In the genomic region with DNA sequence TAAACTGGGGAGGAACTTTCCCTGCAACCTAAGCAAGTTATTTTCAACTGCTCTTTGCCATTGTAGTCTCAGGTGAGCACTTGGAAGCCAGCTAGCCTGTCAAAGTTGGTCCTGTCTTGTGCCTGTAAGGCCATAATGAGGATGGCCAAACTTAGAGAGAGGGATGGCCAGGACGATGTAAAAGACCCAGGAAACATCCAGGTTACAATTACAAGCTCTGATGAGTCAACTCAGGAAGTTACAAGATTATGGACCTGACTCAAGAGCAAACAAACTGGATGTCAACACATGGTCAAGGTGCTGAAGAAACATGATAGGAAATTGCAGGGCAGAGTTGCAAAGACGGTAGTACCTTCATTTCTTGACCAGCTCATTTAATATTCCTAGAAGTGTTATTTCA, we compare ENCODE assay signal across 8 cellular contexts. TPM values are rescaled to one million over a fixed set of nuclear protein-coding genes. Genes with fewer than 3 reads are reported as not detected.
DNase-seq lines count a peak whose midpoint lies in the region; ATAC-seq and TF ChIP-seq lines count a peak whose summit lies in the region.

No MANE protein-coding gene starts in this region.

- no peak overlapping the region for H3K9ac ChIP-seq in SK-N-SH

- peaks cover 21% of the 10 kb centered on the region; the same call in 1 of the 2 replicates for H4K20me1 ChIP-seq in SK-N-SH (ENCODE audit: insufficient read depth)

- H3K9me2 ChIP-seq in SK-N-SH = no peaks in the 10 kb centered on the region

- no peak for TF ChIP-seq RAD21 in SK-N-SH (IDR thresholded peaks at IDR 0.05; ENCODE audit: low read length)

- DNase-seq in SK-N-SH (no peak), SW480 (ENCODE audit: low spot score) (peak; percentile 50), stomach (no peak), SK-N-DZ (ENCODE audit: low spot score) (no peak), omental fat pad (ENCODE audit: low spot score) (no peak)

- no peaks in the 10 kb centered on the region for H3F3A ChIP-seq in SK-N-SH (replicated peaks; ENCODE audit: insufficient read depth)

- H3K27me3 ChIP-seq in SK-N-SH (ENCODE audit: insufficient read depth) = no peaks in the 10 kb centered on the region
- H3K27me3 ChIP-seq in gastroesophageal sphincter = no peaks in the 10 kb centered on the region
- no peaks in the 10 kb centered on the region for H3K27me3 ChIP-seq in stomach

- peak overlapping the region; percentile 77 for H3K4me2 ChIP-seq in SK-N-SH

- 42% methylated on average over 2 of the region's 2 CpGs for WGBS in SK-N-SH (ENCODE audit: low lambda C conversion rate)
- 62% methylated on average over 1 of the region's 2 CpGs; no CpG with 5 or more reads in 1 of the 2 donors for WGBS in gastroesophageal sphincter (ENCODE audit: low coverage in 1 of 2), 2 donors
- 10 to 34% (median 20%) methylated on average over 2 of the region's 2 CpGs for WGBS in stomach, 5 donors

- TF ChIP-seq EP300 in SK-N-SH (IDR thresholded peaks at IDR 0.05; ENCODE audit: borderline replicate concordance in 1 of 2, low read depth in 1 of 2, low read length in 1 of 2) (no peak), gastroesophageal sphincter (IDR thresholded peaks at IDR 0.05) (no peak), stomach (IDR thresholded peaks at IDR 0.05) (no peak)

- TF ChIP-seq POLR2A in gastroesophageal sphincter (IDR thresholded peaks at IDR 0.05) (no peak), stomach (IDR thresholded peaks at IDR 0.05) (no peak)

- H3K4me1 ChIP-seq in SK-N-SH (ENCODE audit: control insufficient read depth in 1 of 2, insufficient read depth in 2 of 2, low read depth in 1 of 2, low read length in 1 of 2) = peaks cover 0 to 5% of the 10 kb centered on the region in 2 experiments; a peak in 2 of 4 replicates
- peaks cover 6 to 53% (median 14%) of the 10 kb centered on the region in 3 donors for H3K4me1 ChIP-seq in gastroesophageal sphincter
- peaks cover 35 to 66% (median 39%) of the 10 kb centered on the region in 4 donors for H3K4me1 ChIP-seq in stomach

- ATAC-seq in SK-N-SH treated with all-trans-retinoic acid at 6 μM for 48 hours (no peak), gastroesophageal sphincter (no peak), GM18520 (IDR thresholded peaks at IDR 0.05; ENCODE audit: unreplicated experiment) (no peak), omental fat pad (ENCODE audit: low FRiP score) (no peak)

- peaks cover 59% of the 10 kb centered on the region for H3K79me2 ChIP-seq in SK-N-SH (ENCODE audit: insufficient read depth)

- H2AFZ ChIP-seq in SK-N-SH (ENCODE audit: low read depth) = no peak overlapping the region

- TF ChIP-seq CTCF in SK-N-SH (IDR thresholded peaks at IDR 0.05) (no peak), gastroesophageal sphincter (IDR thresholded peaks at IDR 0.05) (no peak), stomach (IDR thresholded peaks at IDR 0.05) (no peak), omental fat pad (IDR thresholded peaks at IDR 0.05) (no peak)

- H3K4me3 ChIP-seq in SK-N-SH (ENCODE audit: low read depth in 2 of 2, low read length in 1 of 2) (peak overlapping the region; percentile 65 to 66; a peak in 3 of 4 replicates), gastroesophageal sphincter (peak overlapping the region; percentile 85 to 88), stomach (peak overlapping the region; percentile 80 to 92 (median 88))

- H3K36me3 ChIP-seq in SK-N-SH (replicated peaks in 1 of 2; ENCODE audit: control insufficient read depth in 1 of 2, insufficient read depth in 2 of 2, low read length in 1 of 2) = peaks cover 0 to 3% of the 10 kb centered on the region in 2 experiments
- H3K36me3 ChIP-seq in gastroesophageal sphincter = peaks cover 0 to 27% of the 10 kb centered on the region in 2 donors
- peaks cover 0 to 21% (median 19%) of the 10 kb centered on the region in 4 donors for H3K36me3 ChIP-seq in stomach

- CTCF ChIA-PET in SK-N-SH (lab: Yijun Ruan, JAX) = interaction anchor here (1.1 to 1.7 kb wide), 3 partner anchors 25 to 26 kb away, joined by 3 to 7 read pairs (median 6); a partner anchor contains a TSS

- POLR2A ChIA-PET in SK-N-SH (lab: Yijun Ruan, JAX) = no interaction called here

- intact Hi-C loops in stomach (cut with DNase I; ENCODE audit: low total_unique reads) = no loop called here

- H3K27ac ChIP-seq in SK-N-SH (ENCODE audit: low read depth in 2 of 2, low read length in 1 of 2) (peak overlapping the region in 1 of 2 experiments; percentile 66; a peak in 1 of 4 replicates), gastroesophageal sphincter (peak overlapping the region in 3 of 4 donors; percentile 98 to 100 (median 100)), stomach (peak overlapping the region; percentile 68 to 100 (median 97))

- no peaks in the 10 kb centered on the region for H3K9me3 ChIP-seq in SK-N-SH
- H3K9me3 ChIP-seq in gastroesophageal sphincter = no peaks in the 10 kb centered on the region
- H3K9me3 ChIP-seq in stomach = no peaks in the 10 kb centered on the region

TF ChIP-seq in SK-N-SH, 30 proteins besides CTCF, POLR2A, EP300 and RAD21 (continues in another document):
- no peak for TF ChIP-seq TCF12 (IDR thresholded peaks at IDR 0.05)
- no peak for TF ChIP-seq RCOR1 (IDR thresholded peaks at IDR 0.05; ENCODE audit: low read length)
- no peak for TF ChIP-seq YY1 (IDR thresholded peaks at IDR 0.05; ENCODE audit: low read depth)
- no peak for TF ChIP-seq GABPA (IDR thresholded peaks at IDR 0.05; ENCODE audit: low read depth)
- no peak for TF ChIP-seq POLR2AphosphoS5 (IDR thresholded peaks at IDR 0.05; ENCODE audit: low read depth, low read length)
- no peak for TF ChIP-seq RXRA (IDR thresholded peaks at IDR 0.05; ENCODE audit: borderline replicate concordance, low read depth)
- TF ChIP-seq TAF1 (IDR thresholded peaks at IDR 0.05; ENCODE audit: borderline replicate concordance, low read depth, low read length) = no peak
- TF ChIP-seq FOXJ3 (CRISPR knock-in tag; IDR thresholded peaks at IDR 0.05) = no peak
- no peak for TF ChIP-seq NFIC (IDR thresholded peaks at IDR 0.05; ENCODE audit: borderline replicate concordance)

TF ChIP-seq in SK-N-SH treated with all-trans-retinoic acid at 6 μM for 48 hours, 23 proteins besides CTCF, POLR2A, EP300 and RAD21 (continues in another document):
- TF ChIP-seq SNAI2 (CRISPR knock-in tag; IDR thresholded peaks at IDR 0.05) (no peak), OSR1 (CRISPR knock-in tag; IDR thresholded peaks at IDR 0.05) (no peak)

RNA-seq across cellular contexts. Expression of a gene that starts 1.6 kb away (rescaled TPM):
- polyA plus RNA-seq in SK-N-SH (2012; rRNA removed) (11.9 and 15.2 TPM in 2 replicates), stomach (10 to 100 TPM in 2 of 3 donors, 1 to 10 TPM in 1; 9.2 to 18.6 (median 11.0) TPM)
- 8.8 and 10.2 TPM in 2 replicates for polyA plus RNA-seq in SK-N-SH (2012; cell fraction: cytosol; rRNA removed)
- polyA plus RNA-seq in SK-N-SH (2012; cell fraction: nucleus; rRNA removed) = 33.8 and 37.1 TPM in 2 replicates
- total RNA-seq in gastroesophageal sphincter (10 to 100 TPM; 46.9 to 63.0 (median 51.6) TPM), stomach (100 to 1,000 TPM in 1 of 5 donors, 10 to 100 TPM in 4; 23.8 to 199 (median 41.6) TPM), omental fat pad (10 to 100 TPM; 31.3 to 75.7 (median 51.4) TPM)
- 56.2 and 67.9 TPM in 2 replicates for polyA plus RNA-seq in SK-N-DZ (2014; cell fraction: cytosol; rRNA removed)
- polyA plus RNA-seq in SK-N-DZ (2014; cell fraction: nucleus; rRNA removed) = 43.1 and 57.0 TPM in 2 replicates

RNA-seq across cellular contexts. Expression of a gene that starts 6.6 kb away (rescaled TPM):
- polyA plus RNA-seq in SK-N-SH (2012; rRNA removed) (17.8 and 23.0 TPM in 2 replicates), stomach (10 to 100 TPM; 17.9 to 45.1 (median 20.8) TPM)
- polyA plus RNA-seq in SK-N-SH (2012; cell fraction: cytosol; rRNA removed) = 15.1 and 19.6 TPM in 2 replicates
- polyA plus RNA-seq in SK-N-SH (2012; cell fraction: nucleus; rRNA removed) = 30.5 and 40.6 TPM in 2 replicates
- total RNA-seq in gastroesophageal sphincter (10 to 100 TPM; 47.5 to 67.0 (median 64.6) TPM), stomach (10 to 100 TPM; 21.0 to 66.1 (median 35.7) TPM), omental fat pad (100 to 1,000 TPM in 1 of 4 donors, 10 to 100 TPM in 3; 61.9 to 130 (median 66.3) TPM)
- polyA plus RNA-seq in SK-N-DZ (2014; cell fraction: cytosol; rRNA removed) = 55.5 and 61.2 TPM in 2 replicates
- 41.2 and 43.9 TPM in 2 replicates for polyA plus RNA-seq in SK-N-DZ (2014; cell fraction: nucleus; rRNA removed)

RNA-seq across cellular contexts. Expression of a gene that starts 25.6 kb away (rescaled TPM):
- polyA plus RNA-seq in SK-N-SH (2012; rRNA removed) (33.1 and 33.6 TPM in 2 replicates), stomach (10 to 100 TPM; 31.5 to 58.2 (median 43.3) TPM)
- 41.1 and 46.9 TPM in 2 replicates for polyA plus RNA-seq in SK-N-SH (2012; cell fraction: cytosol; rRNA removed)
- polyA plus RNA-seq in SK-N-SH (2012; cell fraction: nucleus; rRNA removed) = 6.2 and 10.6 TPM in 2 replicates
- total RNA-seq in gastroesophageal sphincter (10 to 100 TPM; 29.6 to 41.2 (median 32.2) TPM), stomach (10 to 100 TPM; 22.6 to 66.5 (median 26.1) TPM), omental fat pad (10 to 100 TPM; 33.4 to 48.4 (median 40.0) TPM)
- polyA plus RNA-seq in SK-N-DZ (2014; cell fraction: cytosol; rRNA removed) = 105 and 133 TPM in 2 replicates
- polyA plus RNA-seq in SK-N-DZ (2014; cell fraction: nucleus; rRNA removed) = 59.6 and 63.5 TPM in 2 replicates

RNA-seq across cellular contexts. Expression of a gene that starts 48.5 kb away (rescaled TPM):
- polyA plus RNA-seq in SK-N-SH (2012; rRNA removed) = 9.0 and 10.2 TPM in 2 replicates
- 3.8 and 7.1 TPM in 2 replicates for polyA plus RNA-seq in SK-N-SH (2012; cell fraction: cytosol; rRNA removed)
- 13.5 and 20.8 TPM in 2 replicates for polyA plus RNA-seq in SK-N-SH (2012; cell fraction: nucleus; rRNA removed)
- total RNA-seq in gastroesophageal sphincter = 100 to 1,000 TPM; 339 to 594 (median 409) TPM
- 100 to 1,000 TPM; 108 to 387 (median 142) TPM for total RNA-seq in stomach
- 10 to 100 TPM; 25.3 to 51.8 (median 26.4) TPM for polyA plus RNA-seq in stomach
- 79.1 and 95.6 TPM in 2 replicates for polyA plus RNA-seq in SK-N-DZ (2014; cell fraction: cytosol; rRNA removed)
- 163 and 164 TPM in 2 replicates for polyA plus RNA-seq in SK-N-DZ (2014; cell fraction: nucleus; rRNA removed)
- 100 to 1,000 TPM; 302 to 509 (median 347) TPM for total RNA-seq in omental fat pad

RNA-seq across cellular contexts. Expression of a gene that starts 50.9 kb away (rescaled TPM):
- polyA plus RNA-seq in SK-N-SH (2012; rRNA removed) = 21.8 and 23.4 TPM in 2 replicates
- 24.6 and 27.2 TPM in 2 replicates for polyA plus RNA-seq in SK-N-SH (2012; cell fraction: cytosol; rRNA removed)
- polyA plus RNA-seq in SK-N-SH (2012; cell fraction: nucleus; rRNA removed) = 14.2 and 14.9 TPM in 2 replicates
- 10 to 100 TPM; 21.0 to 46.6 (median 31.7) TPM for total RNA-seq in gastroesophageal sphincter
- total RNA-seq in stomach = 10 to 100 TPM in 2 of 5 donors, 1 to 10 TPM in 3; 1.8 to 38.4 (median 9.9) TPM
- 10 to 100 TPM; 40.9 to 43.6 (median 41.3) TPM for polyA plus RNA-seq in stomach
- polyA plus RNA-seq in SK-N-DZ (2014; cell fraction: cytosol; rRNA removed) = 10.0 and 14.1 TPM in 2 replicates
- 12.8 and 19.8 TPM in 2 replicates for polyA plus RNA-seq in SK-N-DZ (2014; cell fraction: nucleus; rRNA removed)
- total RNA-seq in omental fat pad = 10 to 100 TPM in 3 of 4 donors, 1 to 10 TPM in 1; 7.6 to 25.9 (median 17.4) TPM
